1 cellular context compared by ENCODE assay signal in the genomic region with DNA sequence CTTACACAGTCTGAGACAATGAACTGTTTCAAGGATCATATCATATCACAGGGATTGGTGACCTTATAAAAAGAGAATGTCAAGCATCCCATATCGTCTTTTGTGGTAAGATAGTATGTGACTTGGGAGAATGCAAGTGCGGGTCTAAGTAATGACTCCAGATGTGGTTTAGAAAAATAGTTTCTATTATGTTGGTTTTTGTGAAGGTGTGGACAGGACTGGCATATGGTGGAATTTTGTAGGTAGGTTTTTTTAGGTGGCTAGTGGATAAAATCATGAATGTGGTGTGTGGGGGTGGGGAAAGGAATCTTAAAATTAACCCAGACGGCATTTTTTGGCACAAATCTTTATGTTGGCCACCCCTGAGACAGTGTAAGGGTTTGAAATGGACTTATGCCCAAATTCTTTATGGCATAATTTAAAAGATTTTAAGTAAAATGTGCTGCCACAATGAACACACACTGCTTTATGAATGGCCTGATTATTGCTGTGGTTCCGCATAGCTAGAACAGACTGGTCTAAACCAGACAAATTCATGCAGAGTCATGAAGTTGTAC.
TF ChIP-seq lines count a peak whose summit lies in the region.

No MANE protein-coding gene starts in this region.

TF ChIP-seq in SK-N-SH, 30 proteins besides CTCF, POLR2A, EP300 and RAD21 (continued from another document):
- peak; percentile 52; the same call in 1 of the 2 replicates for TF ChIP-seq POLR2AphosphoS5 (IDR thresholded peaks at IDR 0.05; ENCODE audit: low read depth, low read length)
- TF ChIP-seq, protein P1, sequence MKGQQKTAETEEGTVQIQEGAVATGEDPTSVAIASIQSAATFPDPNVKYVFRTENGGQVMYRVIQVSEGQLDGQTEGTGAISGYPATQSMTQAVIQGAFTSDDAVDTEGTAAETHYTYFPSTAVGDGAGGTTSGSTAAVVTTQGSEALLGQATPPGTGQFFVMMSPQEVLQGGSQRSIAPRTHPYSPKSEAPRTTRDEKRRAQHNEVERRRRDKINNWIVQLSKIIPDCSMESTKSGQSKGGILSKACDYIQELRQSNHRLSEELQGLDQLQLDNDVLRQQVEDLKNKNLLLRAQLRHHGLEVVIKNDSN (IDR thresholded peaks at IDR 0.05; ENCODE audit: borderline replicate concordance, low read depth) = no peak
- no peak for TF ChIP-seq CHD2 (IDR thresholded peaks at IDR 0.05; ENCODE audit: low read length, partially characterized antibody)
- no peak for TF ChIP-seq GABPA (IDR thresholded peaks at IDR 0.05; ENCODE audit: low read depth)
- peak; percentile 71; the same call in 1 of the 2 replicates for TF ChIP-seq FOXM1 (IDR thresholded peaks at IDR 0.05; ENCODE audit: low read depth)
- TF ChIP-seq, protein P2, sequence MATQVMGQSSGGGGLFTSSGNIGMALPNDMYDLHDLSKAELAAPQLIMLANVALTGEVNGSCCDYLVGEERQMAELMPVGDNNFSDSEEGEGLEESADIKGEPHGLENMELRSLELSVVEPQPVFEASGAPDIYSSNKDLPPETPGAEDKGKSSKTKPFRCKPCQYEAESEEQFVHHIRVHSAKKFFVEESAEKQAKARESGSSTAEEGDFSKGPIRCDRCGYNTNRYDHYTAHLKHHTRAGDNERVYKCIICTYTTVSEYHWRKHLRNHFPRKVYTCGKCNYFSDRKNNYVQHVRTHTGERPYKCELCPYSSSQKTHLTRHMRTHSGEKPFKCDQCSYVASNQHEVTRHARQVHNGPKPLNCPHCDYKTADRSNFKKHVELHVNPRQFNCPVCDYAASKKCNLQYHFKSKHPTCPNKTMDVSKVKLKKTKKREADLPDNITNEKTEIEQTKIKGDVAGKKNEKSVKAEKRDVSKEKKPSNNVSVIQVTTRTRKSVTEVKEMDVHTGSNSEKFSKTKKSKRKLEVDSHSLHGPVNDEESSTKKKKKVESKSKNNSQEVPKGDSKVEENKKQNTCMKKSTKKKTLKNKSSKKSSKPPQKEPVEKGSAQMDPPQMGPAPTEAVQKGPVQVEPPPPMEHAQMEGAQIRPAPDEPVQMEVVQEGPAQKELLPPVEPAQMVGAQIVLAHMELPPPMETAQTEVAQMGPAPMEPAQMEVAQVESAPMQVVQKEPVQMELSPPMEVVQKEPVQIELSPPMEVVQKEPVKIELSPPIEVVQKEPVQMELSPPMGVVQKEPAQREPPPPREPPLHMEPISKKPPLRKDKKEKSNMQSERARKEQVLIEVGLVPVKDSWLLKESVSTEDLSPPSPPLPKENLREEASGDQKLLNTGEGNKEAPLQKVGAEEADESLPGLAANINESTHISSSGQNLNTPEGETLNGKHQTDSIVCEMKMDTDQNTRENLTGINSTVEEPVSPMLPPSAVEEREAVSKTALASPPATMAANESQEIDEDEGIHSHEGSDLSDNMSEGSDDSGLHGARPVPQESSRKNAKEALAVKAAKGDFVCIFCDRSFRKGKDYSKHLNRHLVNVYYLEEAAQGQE (IDR thresholded peaks at IDR 0.05; ENCODE audit: low read depth, low read length) = no peak
- TF ChIP-seq FOSL2 (IDR thresholded peaks at IDR 0.05; ENCODE audit: borderline replicate concordance, low read depth) = peak; percentile 74; the same call in 1 of the 2 replicates
- TF ChIP-seq NRF1 (IDR thresholded peaks at IDR 0.05; ENCODE audit: low read depth, low read length) = no peak
- TF ChIP-seq, protein P3, sequence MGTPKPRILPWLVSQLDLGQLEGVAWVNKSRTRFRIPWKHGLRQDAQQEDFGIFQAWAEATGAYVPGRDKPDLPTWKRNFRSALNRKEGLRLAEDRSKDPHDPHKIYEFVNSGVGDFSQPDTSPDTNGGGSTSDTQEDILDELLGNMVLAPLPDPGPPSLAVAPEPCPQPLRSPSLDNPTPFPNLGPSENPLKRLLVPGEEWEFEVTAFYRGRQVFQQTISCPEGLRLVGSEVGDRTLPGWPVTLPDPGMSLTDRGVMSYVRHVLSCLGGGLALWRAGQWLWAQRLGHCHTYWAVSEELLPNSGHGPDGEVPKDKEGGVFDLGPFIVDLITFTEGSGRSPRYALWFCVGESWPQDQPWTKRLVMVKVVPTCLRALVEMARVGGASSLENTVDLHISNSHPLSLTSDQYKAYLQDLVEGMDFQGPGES (IDR thresholded peaks at IDR 0.05; ENCODE audit: low read depth, low read length) = no peak
- TF ChIP-seq, protein P4, sequence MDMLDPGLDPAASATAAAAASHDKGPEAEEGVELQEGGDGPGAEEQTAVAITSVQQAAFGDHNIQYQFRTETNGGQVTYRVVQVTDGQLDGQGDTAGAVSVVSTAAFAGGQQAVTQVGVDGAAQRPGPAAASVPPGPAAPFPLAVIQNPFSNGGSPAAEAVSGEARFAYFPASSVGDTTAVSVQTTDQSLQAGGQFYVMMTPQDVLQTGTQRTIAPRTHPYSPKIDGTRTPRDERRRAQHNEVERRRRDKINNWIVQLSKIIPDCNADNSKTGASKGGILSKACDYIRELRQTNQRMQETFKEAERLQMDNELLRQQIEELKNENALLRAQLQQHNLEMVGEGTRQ (IDR thresholded peaks at IDR 0.05; ENCODE audit: borderline replicate concordance, low read depth, low read length) = no peak
- peak; percentile 89 for TF ChIP-seq JUND (IDR thresholded peaks at IDR 0.05)
- TF ChIP-seq TEAD4 (IDR thresholded peaks at IDR 0.05; ENCODE audit: borderline replicate concordance, insufficient read depth) = peak; percentile 99
- peak; percentile 87 for TF ChIP-seq NFIC (IDR thresholded peaks at IDR 0.05; ENCODE audit: borderline replicate concordance)
- TF ChIP-seq SMC3 (IDR thresholded peaks at IDR 0.05; ENCODE audit: low read depth, low read length) = no peak
- TF ChIP-seq, protein P5, sequence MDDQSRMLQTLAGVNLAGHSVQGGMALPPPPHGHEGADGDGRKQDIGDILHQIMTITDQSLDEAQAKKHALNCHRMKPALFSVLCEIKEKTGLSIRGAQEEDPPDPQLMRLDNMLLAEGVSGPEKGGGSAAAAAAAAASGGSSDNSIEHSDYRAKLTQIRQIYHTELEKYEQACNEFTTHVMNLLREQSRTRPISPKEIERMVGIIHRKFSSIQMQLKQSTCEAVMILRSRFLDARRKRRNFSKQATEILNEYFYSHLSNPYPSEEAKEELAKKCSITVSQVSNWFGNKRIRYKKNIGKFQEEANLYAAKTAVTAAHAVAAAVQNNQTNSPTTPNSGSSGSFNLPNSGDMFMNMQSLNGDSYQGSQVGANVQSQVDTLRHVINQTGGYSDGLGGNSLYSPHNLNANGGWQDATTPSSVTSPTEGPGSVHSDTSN (IDR thresholded peaks at IDR 0.05) = peak; percentile 85
- TF ChIP-seq FOXJ3 (CRISPR knock-in tag; IDR thresholded peaks at IDR 0.05) = no peak
- no peak for TF ChIP-seq ELF1 (IDR thresholded peaks at IDR 0.05)
- TF ChIP-seq GATA2 (CRISPR knock-in tag; IDR thresholded peaks at IDR 0.05) = no peak
